8 cellular contexts compared by ENCODE assay signal in genomic region chr1:109391626-109392025, GRCh38. TPM values are rescaled to one million over a fixed set of nuclear protein-coding genes. Genes with fewer than 3 reads are reported as not detected.
DNase-seq lines count a peak whose midpoint lies in the region; ATAC-seq, FAIRE-seq and TF ChIP-seq lines count a peak whose summit lies in the region.

No MANE protein-coding gene starts in this region.

- peaks cover 58% of the 10 kb centered on the region for H3K4me1 ChIP-seq in body of pancreas
- H3K4me1 ChIP-seq in spleen, result peaks cover 14 to 81% (median 50%) of the 10 kb centered on the region in 6 donors
- peaks cover 5 to 9% of the 10 kb centered on the region in 2 donors for H3K4me1 ChIP-seq in small intestine (ENCODE audit: control insufficient read depth in 2 of 2, insufficient read depth in 1 of 2, low read depth in 1 of 2, low read length in 1 of 2)
- peaks cover under 1% of the 10 kb centered on the region for H3K4me1 ChIP-seq in CD4-positive, alpha-beta memory T cell (ENCODE audit: insufficient read depth, low read length)

- TF ChIP-seq CTCF in body of pancreas (IDR thresholded peaks at IDR 0.05) (no peak), spleen (IDR thresholded peaks at IDR 0.05 in 8 of 11, conservative IDR thresholded peaks at IDR 0.05 in 3 of 11) (no peak)

- FAIRE-seq in small intestine (lab: Jason Lieb, UNC), result no peak

- CTCF ChIA-PET in CD4-positive, alpha-beta memory T cell (lab: Charles Lee; ENCODE audit: partially characterized antibody), result interaction anchor here (1.0 to 1.6 kb wide), 2 partner anchors 8 to 9 kb away, joined by 3 to 4 read pairs; no protein-coding TSS in a partner anchor

- H3K9me3 Mint-ChIP-seq in CD4-positive, alpha-beta memory T cell, result no peaks in the 10 kb centered on the region

- no peak overlapping the region for H3K4me3 Mint-ChIP-seq in CD4-positive, alpha-beta memory T cell

- DNase-seq in GM19238 (ENCODE audit: insufficient read length, low spot score), result peak; percentile 11
- DNase-seq in body of pancreas, result no peak
- no peak for DNase-seq in spleen
- DNase-seq in iPS-NIHi11 (ENCODE audit: low spot score), result no peak
- DNase-seq in small intestine, result no peak
- no peak for DNase-seq in A172 (ENCODE audit: low spot score)
- no peak for DNase-seq in CD4-positive, alpha-beta memory T cell

- no peak overlapping the region for H3K27ac Mint-ChIP-seq in CD4-positive, alpha-beta memory T cell

- peak; percentile 56 for ATAC-seq in HG03025 (IDR thresholded peaks at IDR 0.05; ENCODE audit: low FRiP score, unreplicated experiment)
- no peak for ATAC-seq in body of pancreas

- TF ChIP-seq POLR2A in body of pancreas (IDR thresholded peaks at IDR 0.05), result no peak
- TF ChIP-seq POLR2A in spleen (IDR thresholded peaks at IDR 0.05), result no peak

- peak overlapping the region in 3 of 4 donors; percentile 22 to 88 (median 80) for H3K27ac ChIP-seq in body of pancreas
- H3K27ac ChIP-seq in spleen, result peak overlapping the region in 7 of 8 donors; percentile 10 to 86 (median 81)
- peak overlapping the region in 1 of 2 donors; percentile 61 for H3K27ac ChIP-seq in small intestine (ENCODE audit: low read depth in 1 of 2, low read length in 1 of 2)
- no peak overlapping the region for H3K27ac ChIP-seq in CD4-positive, alpha-beta memory T cell (ENCODE audit: low read depth, low read length)

- POLR2A ChIA-PET in CD4-positive, alpha-beta memory T cell (lab: Charles Lee; ENCODE audit: partially characterized antibody), result no interaction called here

- H3K36me3 ChIP-seq in body of pancreas (replicated peaks in 1 of 2; ENCODE audit: insufficient read depth in 1 of 2, low read depth in 2 of 2), result no peaks in the 10 kb centered on the region
- no peaks in the 10 kb centered on the region for H3K36me3 ChIP-seq in spleen
- no peaks in the 10 kb centered on the region for H3K36me3 ChIP-seq in small intestine (ENCODE audit: control insufficient read depth in 2 of 2, insufficient read depth in 2 of 2, low read length in 2 of 2)
- no peaks in the 10 kb centered on the region for H3K36me3 ChIP-seq in CD4-positive, alpha-beta memory T cell (ENCODE audit: insufficient read depth, low read length)

- H3K9me3 ChIP-seq in body of pancreas, result no peaks in the 10 kb centered on the region
- no peaks in the 10 kb centered on the region for H3K9me3 ChIP-seq in spleen
- no peaks in the 10 kb centered on the region for H3K9me3 ChIP-seq in small intestine (ENCODE audit: control insufficient read depth, low read depth)
- H3K9me3 ChIP-seq in CD4-positive, alpha-beta memory T cell (ENCODE audit: control insufficient read depth in 1 of 2, low read length in 2 of 2), result no peaks in the 10 kb centered on the region

- H3K4me3 ChIP-seq in body of pancreas (no peak overlapping the region), spleen (peak overlapping the region in 3 of 8 donors; percentile 0 to 42 (median 1)), small intestine (ENCODE audit: low read depth in 1 of 2, low read length in 2 of 2) (no peak overlapping the region)
- H3K4me3 ChIP-seq in CD4-positive, alpha-beta memory T cell (ENCODE audit: low read length in 2 of 2), result no peak overlapping the region

- peaks cover 0 to 4% (median 0%) of the 10 kb centered on the region in 4 donors for H3K4me1 Mint-ChIP-seq in CD4-positive, alpha-beta memory T cell

- no peaks in the 10 kb centered on the region for H3K36me3 Mint-ChIP-seq in CD4-positive, alpha-beta memory T cell

- H3K27me3 ChIP-seq in body of pancreas, result no peaks in the 10 kb centered on the region
- H3K27me3 ChIP-seq in spleen (replicated peaks in 1 of 7), result peaks cover 0 to 69% (median 3%) of the 10 kb centered on the region in 7 donors
- no peaks in the 10 kb centered on the region for H3K27me3 ChIP-seq in small intestine (ENCODE audit: control insufficient read depth in 2 of 2, insufficient read depth in 2 of 2, low read length in 2 of 2)
- peaks cover 29% of the 10 kb centered on the region for H3K27me3 ChIP-seq in CD4-positive, alpha-beta memory T cell (ENCODE audit: insufficient read depth, low read length)

- H3K27me3 Mint-ChIP-seq in CD4-positive, alpha-beta memory T cell, result peaks cover 34 to 57% of the 10 kb centered on the region in 2 donors

- intact Hi-C loops in body of pancreas (cut with DNase I) (no loop called here), spleen (cut with DNase I; ENCODE audit: low total_unique reads) (no loop called here)
- intact Hi-C loops in CD4-positive, alpha-beta memory T cell (cut with micrococcal nuclease), result no loop called here

RNA-seq across cellular contexts. Expression of gene SORT1, which starts 6.1 kb away (rescaled TPM):
- total RNA-seq in body of pancreas (10 to 100 TPM; 23.6 to 24.7 TPM), spleen (10 to 100 TPM; 33.5 to 63.9 (median 43.6) TPM)
- polyA plus RNA-seq in spleen (1 to 10 TPM; 2.0 to 6.0 (median 3.5) TPM), small intestine (10 to 100 TPM in 2 of 3 donors, 1 to 10 TPM in 1; 7.0 to 35.7 (median 11.4) TPM)
- total RNA-seq in A172 (2014; rRNA removed; shearing (Covaris generic)), result 15.9 and 22.7 TPM in 2 replicates
- total RNA-seq in CD4-positive, alpha-beta memory T cell, result under 1 TPM; 0.69 to 0.93 TPM
- not detected for polyA plus RNA-seq in CD4-positive, alpha-beta memory T cell

RNA-seq across cellular contexts. Expression of gene PSMA5, which starts 34.6 kb away (rescaled TPM):
- total RNA-seq in body of pancreas (1 to 10 TPM; 8.6 to 8.9 TPM), spleen (10 to 100 TPM; 29.9 to 87.0 (median 62.2) TPM)
- polyA plus RNA-seq in spleen (10 to 100 TPM; 35.8 to 63.9 (median 61.2) TPM), small intestine (100 to 1,000 TPM; 103 to 113 (median 105) TPM)
- total RNA-seq in A172 (2014; rRNA removed; shearing (Covaris generic)), result 142 and 190 TPM in 2 replicates
- 10 to 100 TPM; 87.7 to 90.2 TPM for total RNA-seq in CD4-positive, alpha-beta memory T cell
- polyA plus RNA-seq in CD4-positive, alpha-beta memory T cell, result 100 to 1,000 TPM in 1 of 2 donors, 10 to 100 TPM in 1; 96.7 to 122 TPM
